In genomic region chr14:59154383-59154782, GRCh38 we compare ENCODE assay signal across 18 cellular contexts.
"Had no signal": no experiment of that assay in that cellular context is flagged by ENCODE, and none has a peak within 500 bp of the region (broad histone marks: within the 10 kb centered on the region; RNA-seq: fewer than 3 reads in every experiment).

No MANE protein-coding gene starts in this region.

- H3K27ac ChIP-seq: body of pancreas, dorsolateral prefrontal cortex, esophagus muscularis mucosa, SK-N-MC, skin epidermis, thyroid gland, uterus had no signal

- ATAC-seq: activated CD4-positive, CD25-positive, alpha-beta regulatory T cell treated with anti-CD3 and anti-CD28 coated beads, Interleukin-2, amount 50 U/mL, for 24 hours; body of pancreas; left lung had no signal

- H3K36me3 Mint-ChIP-seq: mesothelial cell of epicardium had no signal

- H3K4me1 ChIP-seq: body of pancreas, esophagus muscularis mucosa, thyroid gland, uterus had no signal

- H3K4me3 Mint-ChIP-seq: central memory CD8-positive, alpha-beta T cell; mesothelial cell of epicardium had no signal

- DNase-seq: activated CD4-positive, alpha-beta T cell treated with anti-CD3 and anti-CD28 coated beads, Interleukin-2, amount 50 U/mL, for 48 hours; activated naive CD4-positive, alpha-beta T cell treated with anti-CD3 and anti-CD28 coated beads, Interleukin-2, amount 50 U/mL, for 16 hours; amniotic stem cell; body of pancreas; dorsolateral prefrontal cortex; foreskin fibroblast; islet precursor cell; left lung; posterior cingulate gyrus; stimulated activated CD4-positive, alpha-beta T cell treated with anti-CD3 and anti-CD28 coated beads, Interleukin-4, amount 100 ng/mL, for 4 hours; thyroid gland; uterus had no signal

- H3K27ac Mint-ChIP-seq: mesothelial cell of epicardium had no signal

- H3K36me3 ChIP-seq: esophagus muscularis mucosa, left lung, thyroid gland, uterus had no signal

- H3K27me3 Mint-ChIP-seq: central memory CD8-positive, alpha-beta T cell had no signal

- H3K9me3 Mint-ChIP-seq: central memory CD8-positive, alpha-beta T cell; mesothelial cell of epicardium had no signal

- H3K27me3 ChIP-seq: body of pancreas, dorsolateral prefrontal cortex, esophagus muscularis mucosa, left lung, thyroid gland, uterus had no signal

- H3K4me3 ChIP-seq: body of pancreas, dorsolateral prefrontal cortex, esophagus muscularis mucosa, left lung, SK-N-MC, skin epidermis, thyroid gland, uterus had no signal

- H3K9me3 ChIP-seq: body of pancreas, esophagus muscularis mucosa, left lung, thyroid gland, uterus had no signal
